Comparison of ENCODE assay signal across 10 cellular contexts in genomic region chr5:147169399-147169798, GRCh38.
DNase-seq lines count a peak whose midpoint lies in the region; ATAC-seq and TF ChIP-seq lines count a peak whose summit lies in the region.
"Had no signal": no experiment of that assay in that cellular context is flagged by ENCODE, and none has a peak within 500 bp of the region (broad histone marks: within the 10 kb centered on the region; RNA-seq: fewer than 3 reads in every experiment).

No MANE protein-coding gene starts in this region.

- peaks cover 4% of the 10 kb centered on the region for H3K27me3 ChIP-seq in left ventricle myocardium inferior (ENCODE audit: low read depth)
- H3K27me3 ChIP-seq: neutrophil had no signal

- intact Hi-C loops in left cardiac atrium (cut with DNase I) (no loop called here), left ventricle myocardium inferior (cut with micrococcal nuclease) (no loop called here)
- intact Hi-C loops in activated naive CD4-positive, alpha-beta T cell treated with anti-CD3 and anti-CD28 coated beads for 36 hours (cut with micrococcal nuclease), result no loop called here

- DNase-seq in left cardiac atrium (no peak), left ventricle myocardium inferior (no peak), HS-5 (ENCODE audit: low read depth) (peak; percentile 25), fibroblast of villous mesenchyme (ENCODE audit: low read depth) (peak; percentile 7), ecto neural progenitor cell (ENCODE audit: low spot score) (no peak), NCI-H2171 treated with DMSO at 0.1 percent for 48 hours (lab: John Stamatoyannopoulos, UW) (no peak)
- no peak for DNase-seq in activated naive CD4-positive, alpha-beta T cell treated with anti-CD3 and anti-CD28 coated beads for 36 hours

- no peaks in the 10 kb centered on the region for H3K4me1 ChIP-seq in left ventricle myocardium inferior

- CTCF ChIA-PET in activated naive CD4-positive, alpha-beta T cell treated with anti-CD3 and anti-CD28 coated beads for 36 hours (lab: Charles Lee), result interaction anchor here (1.5 kb wide), 1 partner anchor 19 kb away, joined by 5 read pairs; no protein-coding TSS in a partner anchor

- no peak overlapping the region for H3K4me3 Mint-ChIP-seq in activated naive CD4-positive, alpha-beta T cell treated with anti-CD3 and anti-CD28 coated beads for 36 hours
- no peak overlapping the region for H3K4me3 Mint-ChIP-seq in stimulated activated memory B cell treated with anti-CD40 and anti-IgM and Interleukin-4, amounts not matched to agents 10 μg/mL and 1 μg/mL and 100 μg/mL, for 72 hours
- H3K4me3 Mint-ChIP-seq: IgD-negative memory B cell had no signal

- no peaks in the 10 kb centered on the region for H3K9me3 ChIP-seq in left ventricle myocardium inferior (replicated peaks)
- H3K9me3 ChIP-seq: neutrophil had no signal

- no peak overlapping the region for H3K27ac ChIP-seq in left ventricle myocardium inferior (replicated peaks)
- H3K27ac ChIP-seq: neutrophil had no signal

- H3K4me3 ChIP-seq in left ventricle myocardium inferior (no peak overlapping the region), fibroblast of villous mesenchyme (ENCODE audit: low read depth, low read length) (no peak overlapping the region)

- H3K36me3 Mint-ChIP-seq in activated naive CD4-positive, alpha-beta T cell treated with anti-CD3 and anti-CD28 coated beads for 36 hours (ENCODE audit: low read depth), result no peaks in the 10 kb centered on the region
- no peaks in the 10 kb centered on the region for H3K36me3 Mint-ChIP-seq in stimulated activated memory B cell treated with anti-CD40 and anti-IgM and Interleukin-4, amounts not matched to agents 10 μg/mL and 1 μg/mL and 100 μg/mL, for 72 hours
- H3K36me3 Mint-ChIP-seq: IgD-negative memory B cell had no signal

- H3K9me3 Mint-ChIP-seq in activated naive CD4-positive, alpha-beta T cell treated with anti-CD3 and anti-CD28 coated beads for 36 hours, result no peaks in the 10 kb centered on the region
- peaks cover 3% of the 10 kb centered on the region for H3K9me3 Mint-ChIP-seq in stimulated activated memory B cell treated with anti-CD40 and anti-IgM and Interleukin-4, amounts not matched to agents 10 μg/mL and 1 μg/mL and 100 μg/mL, for 72 hours

- peak; percentile 56 to 74 for ATAC-seq in left cardiac atrium
- ATAC-seq in stimulated activated memory B cell treated with anti-CD40 and anti-IgM and Interleukin-4, amounts not matched to agents 10 μg/mL and 1 μg/mL and 100 μg/mL, for 72 hours, result no peak

- peaks cover 2% of the 10 kb centered on the region for H3K27me3 Mint-ChIP-seq in activated naive CD4-positive, alpha-beta T cell treated with anti-CD3 and anti-CD28 coated beads for 36 hours (ENCODE audit: low read depth)
- H3K27me3 Mint-ChIP-seq in stimulated activated memory B cell treated with anti-CD40 and anti-IgM and Interleukin-4, amounts not matched to agents 10 μg/mL and 1 μg/mL and 100 μg/mL, for 72 hours, result no peaks in the 10 kb centered on the region
- H3K27me3 Mint-ChIP-seq: IgD-negative memory B cell had no signal

- H3K27ac Mint-ChIP-seq in activated naive CD4-positive, alpha-beta T cell treated with anti-CD3 and anti-CD28 coated beads for 36 hours, result no peak overlapping the region
- no peak overlapping the region for H3K27ac Mint-ChIP-seq in stimulated activated memory B cell treated with anti-CD40 and anti-IgM and Interleukin-4, amounts not matched to agents 10 μg/mL and 1 μg/mL and 100 μg/mL, for 72 hours
- H3K27ac Mint-ChIP-seq: IgD-negative memory B cell had no signal

- TF ChIP-seq CTCF in left ventricle myocardium inferior (IDR thresholded peaks at IDR 0.05; ENCODE audit: borderline replicate concordance) (no peak), fibroblast of villous mesenchyme (IDR thresholded peaks at IDR 0.05; ENCODE audit: insufficient read depth, low read depth, low read length) (no peak)

- no peaks in the 10 kb centered on the region for H3K4me1 Mint-ChIP-seq in activated naive CD4-positive, alpha-beta T cell treated with anti-CD3 and anti-CD28 coated beads for 36 hours (ENCODE audit: low read depth)
- no peaks in the 10 kb centered on the region for H3K4me1 Mint-ChIP-seq in stimulated activated memory B cell treated with anti-CD40 and anti-IgM and Interleukin-4, amounts not matched to agents 10 μg/mL and 1 μg/mL and 100 μg/mL, for 72 hours
- H3K4me1 Mint-ChIP-seq: IgD-negative memory B cell had no signal

- H3K36me3 ChIP-seq in left ventricle myocardium inferior, result no peaks in the 10 kb centered on the region
- H3K36me3 ChIP-seq: neutrophil had no signal

Comparison
In these comparisons a context has a peak if more than half of its experiments do, and no peak if none do; other contexts are left out.
1. DNase-seq: peak in HS-5 (single experiment) and fibroblast of villous mesenchyme (single experiment); none in left cardiac atrium (single experiment), left ventricle myocardium inferior (single experiment), activated naive CD4-positive, alpha-beta T cell treated with anti-CD3 and anti-CD28 coated beads for 36 hours (single experiment), ecto neural progenitor cell (single experiment) and NCI-H2171 treated with DMSO at 0.1 percent for 48 hours (single experiment).